In genomic region chrX:109925656-109926055, GRCh38 we compare ENCODE assay signal across 19 cellular contexts.
"Had no signal": no experiment of that assay in that cellular context is flagged by ENCODE, and none has a peak within 500 bp of the region (broad histone marks: within the 10 kb centered on the region; RNA-seq: fewer than 3 reads in every experiment).

No MANE protein-coding gene starts in this region.

- H3K4me1 ChIP-seq: SJCRH30 had no signal

- H3K4me3 ChIP-seq: SJCRH30 had no signal

- H3K36me3 ChIP-seq: SJCRH30 had no signal

- H3K27ac ChIP-seq: RWPE1, SJCRH30 had no signal

- H3K9me3 ChIP-seq: SJCRH30 had no signal

- ATAC-seq: HepG2, Panc1, SK-N-SH treated with all-trans-retinoic acid at 6 μM for 48 hours had no signal

- DNase-seq: IMR-90, NCI-H1092, NCI-H1105 treated with DMSO at 0.1 percent for 48 hours, NCI-H1417 treated with DMSO at 0.1 percent for 48 hours, NCI-H146, NCI-H1694 treated with DMSO at 0.1 percent for 48 hours, NCI-H1930, NCI-H2081, NCI-H2107, NCI-H2227 treated with DMSO at 0.1 percent for 48 hours, NCI-H524, NCI-H526 treated with DMSO at 0.1 percent for 48 hours, NCI-H748 treated with DMSO at 0.1 percent for 48 hours, SHP77 treated with DMSO at 0.1 percent for 48 hours, SJCRH30 had no signal

- H3K27me3 ChIP-seq: SJCRH30 had no signal
